17 cellular contexts compared by ENCODE assay signal in genomic region chr20:26167499-26167898, GRCh38.
A peak's percentile ranks its signal among the peaks of the same experiment; 100 is the strongest.
DNase-seq lines count a peak whose midpoint lies in the region; ATAC-seq, FAIRE-seq and TF ChIP-seq lines count a peak whose summit lies in the region.
"Had no signal": no experiment of that assay in that cellular context is flagged by ENCODE, and none has a peak within 500 bp of the region (broad histone marks: within the 10 kb centered on the region; RNA-seq: fewer than 3 reads in every experiment).

No MANE protein-coding gene starts in this region.

- no peak for ATAC-seq in GM19452 (IDR thresholded peaks at IDR 0.05; ENCODE audit: unreplicated experiment)
- ATAC-seq: stimulated activated naive CD8-positive, alpha-beta T cell treated with anti-CD3 and anti-CD28 coated beads, Interleukin-15, amount 100 ng/mL, for 72 hours; WTC11 had no signal

- in situ Hi-C loops in astrocyte of the cerebellum (cut with HindIII; ENCODE audit: low sequenced_read_pairs), result no loop called here

- H3K4me3 ChIP-seq in astrocyte of the cerebellum (ENCODE audit: low read depth, low read length) (no peak overlapping the region), foreskin fibroblast (ENCODE audit: low read depth in 1 of 2, low read length in 2 of 2) (no peak overlapping the region)
- H3K4me3 ChIP-seq: cardiac muscle cell, MG63, Peyer's patch had no signal

- no peak for TF ChIP-seq CTCF in astrocyte of the cerebellum (IDR thresholded peaks at IDR 0.05; ENCODE audit: low read depth, low read length, missing control alignments)
- no peak for TF ChIP-seq CTCF in foreskin fibroblast (IDR thresholded peaks at IDR 0.05; ENCODE audit: low read depth, low read length)

- DNase-seq in HCEC 1CT (peak; percentile 57), astrocyte of the cerebellum (ENCODE audit: low read depth) (peak; percentile 6), foreskin fibroblast (peak; percentile 18 to 27), urothelium cell line (ENCODE audit: low spot score) (peak; percentile 2), amygdala (lab: John Stamatoyannopoulos, UW) (no peak), HuH-7 (ENCODE audit: low spot score) (no peak)
- DNase-seq: activated gamma-delta T cell; CD4-positive, alpha-beta memory T cell; islet precursor cell; MG63; NCI-H2107; NCI-H748 treated with DMSO at 0.1 percent for 48 hours; Peyer's patch; stimulated activated naive CD8-positive, alpha-beta T cell treated with anti-CD3 and anti-CD28 coated beads, Interleukin-15, amount 100 ng/mL, for 72 hours had no signal

- FAIRE-seq in urothelium cell line (lab: Jason Lieb, UNC), result no peak

Comparison
In these comparisons a context has a peak if more than half of its experiments do, and no peak if none do; other contexts are left out.
1. DNase-seq: peak in HCEC 1CT (single experiment), astrocyte of the cerebellum (single experiment), foreskin fibroblast (2 of 2) and urothelium cell line (single experiment); none in amygdala (0 of 56) and HuH-7 (single experiment).